In genomic region chr1:200929530-200930278, GRCh38 we compare ENCODE assay signal across 25 cellular contexts. TPM values are rescaled to one million over a fixed set of nuclear protein-coding genes. Genes with fewer than 3 reads are reported as not detected.
"Had no signal": no experiment of that assay in that cellular context is flagged by ENCODE, and none has a peak within 500 bp of the region (broad histone marks: within the 10 kb centered on the region; RNA-seq: fewer than 3 reads in every experiment).

No MANE protein-coding gene starts in this region.

- H3K27me3 ChIP-seq: esophagus squamous epithelium, gastrocnemius medialis, right atrium auricular region, stomach, suprapubic skin, uterus had no signal

- H3K4me1 ChIP-seq: esophagus squamous epithelium, gastrocnemius medialis, right atrium auricular region, stomach, suprapubic skin, uterus had no signal

- H3K4me3 ChIP-seq: dorsolateral prefrontal cortex, esophagus squamous epithelium, gastrocnemius medialis, right atrium auricular region, stomach, suprapubic skin, uterus had no signal

- H3K27ac ChIP-seq: dorsolateral prefrontal cortex, esophagus squamous epithelium, gastrocnemius medialis, right atrium auricular region, stomach, suprapubic skin, uterus had no signal

- H3K9me3 ChIP-seq: esophagus squamous epithelium, gastrocnemius medialis, right atrium auricular region, stomach, suprapubic skin, uterus had no signal

- ATAC-seq: activated naive CD4-positive, alpha-beta T cell treated with anti-CD3 and anti-CD28 coated beads, Interleukin-2, amount 50 U/mL, for 72 hours; effector memory CD8-positive, alpha-beta T cell; natural killer cell; stimulated activated memory B cell treated with anti-CD40 and anti-IgM and Interleukin-4, amounts not matched to agents 10 μg/mL and 1 μg/mL and 100 μg/mL, for 72 hours had no signal

- DNase-seq: activated CD4-positive, alpha-beta memory T cell treated with anti-CD3 and anti-CD28 coated beads for 36 hours; activated CD4-positive, alpha-beta T cell treated with anti-CD3 and anti-CD28 coated beads for 48 hours; activated gamma-delta T cell; activated T-cell treated with anti-CD3 and anti-CD28 coated beads for 4 hours; aorta; caudate nucleus; dorsolateral prefrontal cortex; effector memory CD8-positive, alpha-beta T cell; esophagus squamous epithelium; hypothalamus; mesenchymal stem cell; natural killer cell; stimulated activated CD4-positive, alpha-beta T cell treated with anti-CD3 and anti-CD28 coated beads, Interleukin-2, amount 100 ng/mL, for 24 hours; stomach; trophoblast cell; uterus had no signal

- H3K36me3 ChIP-seq: esophagus squamous epithelium, gastrocnemius medialis, right atrium auricular region, stomach, suprapubic skin, uterus had no signal

RNA-seq across cellular contexts. Expression of gene INAVA, which starts 35.0 kb away (rescaled TPM):
- total RNA-seq: activated CD4-positive, alpha-beta memory T cell treated with anti-CD3 and anti-CD28 coated beads for 36 hours; right atrium auricular region; T-helper 2 cell treated with Interferon-gamma antibody and Interleukin-4, amounts not matched to agents 100 ng/mL and 5 ng/mL, for 36 hours had no signal

RNA-seq across cellular contexts. Expression of gene GPR25, which starts 56.9 kb away (rescaled TPM):
- total RNA-seq: activated CD4-positive, alpha-beta memory T cell treated with anti-CD3 and anti-CD28 coated beads for 36 hours; activated naive CD4-positive, alpha-beta T cell treated with anti-CD3 and anti-CD28 coated beads, Interleukin-2, amount 50 U/mL, for 72 hours; aorta; osteocyte; progenitor cell of endocrine pancreas; right atrium auricular region; skeletal muscle tissue; stomach; suprapubic skin; T-helper 2 cell treated with Interferon-gamma antibody and Interleukin-4, amounts not matched to agents 100 ng/mL and 5 ng/mL, for 36 hours had no signal
- polyA plus RNA-seq: aorta had no signal
